ENCODE assay signal across 22 cellular contexts in genomic region chr22:39818050-39818449, GRCh38.
A peak's percentile ranks its signal among the peaks of the same experiment; 100 is the strongest.
DNase-seq lines count a peak whose midpoint lies in the region; FAIRE-seq and TF ChIP-seq lines count a peak whose summit lies in the region.
"Had no signal": no experiment of that assay in that cellular context is flagged by ENCODE, and none has a peak within 500 bp of the region (broad histone marks: within the 10 kb centered on the region; RNA-seq: fewer than 3 reads in every experiment).

No MANE protein-coding gene starts in this region.

- FAIRE-seq in urothelium cell line (lab: Jason Lieb, UNC) = no peak
- FAIRE-seq: islet of Langerhans had no signal

- WGBS in thyroid gland, 2 donors = 64 to 68% methylated on average over 5 of the region's 5 CpGs

- peak; percentile 53 for DNase-seq in HT1080 (ENCODE audit: low read depth)
- peak; percentile 29 for DNase-seq in astrocyte of the hippocampus (ENCODE audit: low read depth, low spot score)
- peak; percentile 47 for DNase-seq in iris pigment epithelial cell (ENCODE audit: low read depth)
- peak; percentile 18 for DNase-seq in urothelium cell line (ENCODE audit: low spot score)
- no peak for DNase-seq in activated naive CD4-positive, alpha-beta T cell treated with anti-CD3 and anti-CD28 coated beads, Interleukin-2, amount 50 U/mL, for 16 hours
- no peak for DNase-seq in thyroid gland
- no peak for DNase-seq in NCI-H1105 treated with DMSO at 0.1 percent for 48 hours (lab: John Stamatoyannopoulos, UW)
- DNase-seq: activated CD8-positive, alpha-beta T cell treated with anti-CD3 and anti-CD28 coated beads, Interleukin-2, amount 10 ng/mL, durations not matched to agents 7 days and 5 days; activated naive CD8-positive, alpha-beta T cell treated with anti-CD3 and anti-CD28 coated beads, Interleukin-2, amount 50 U/mL, for 24 hours; activated T-cell treated with anti-CD3 and anti-CD28 coated beads, Interleukin-2, amount 50 U/mL, for 72 hours; Calu3; central memory CD4-positive, alpha-beta T cell; effector CD4-positive, alpha-beta T cell; mammary epithelial cell; natural killer cell; NCI-H2081 treated with DMSO at 0.1 percent for 48 hours; NCI-H524; SHP77 treated with DMSO at 0.1 percent for 48 hours had no signal

- H3K27me3 ChIP-seq in thyroid gland = no peaks in the 10 kb centered on the region
- H3K27me3 ChIP-seq: BLaER1 had no signal

- no peaks in the 10 kb centered on the region for H3K36me3 ChIP-seq in thyroid gland
- H3K36me3 ChIP-seq: BLaER1, prostate gland, suprapubic skin had no signal

- H3K27ac ChIP-seq in thyroid gland = no peak overlapping the region
- H3K27ac ChIP-seq: BLaER1, prostate gland, suprapubic skin had no signal

- no peak for TF ChIP-seq CTCF in thyroid gland (IDR thresholded peaks at IDR 0.05)

- intact Hi-C loops in thyroid gland (cut with DNase I) = no loop called here

- H3K9me3 ChIP-seq in thyroid gland = no peaks in the 10 kb centered on the region
- H3K9me3 ChIP-seq: BLaER1, prostate gland, suprapubic skin had no signal

- H3K4me1 ChIP-seq in thyroid gland = no peaks in the 10 kb centered on the region
- H3K4me1 ChIP-seq: BLaER1, prostate gland had no signal

- no peak overlapping the region for H3K4me3 ChIP-seq in thyroid gland (replicated peaks in 1 of 3)
- H3K4me3 ChIP-seq: BLaER1, prostate gland, suprapubic skin had no signal

- TF ChIP-seq POLR2A in thyroid gland (IDR thresholded peaks at IDR 0.05) = no peak

Comparison
In these comparisons a context has a peak if more than half of its experiments do, and no peak if none do; other contexts are left out.
1. DNase-seq: peak in HT1080 (single experiment), astrocyte of the hippocampus (single experiment), iris pigment epithelial cell (single experiment) and urothelium cell line (single experiment); none in activated naive CD4-positive, alpha-beta T cell treated with anti-CD3 and anti-CD28 coated beads, Interleukin-2, amount 50 U/mL, for 16 hours (single experiment), thyroid gland (0 of 2) and NCI-H1105 treated with DMSO at 0.1 percent for 48 hours (single experiment).